Comparison of ENCODE assay signal across 24 cellular contexts in genomic region chrY:7320751-7321150, GRCh38.
"Had no signal": no experiment of that assay in that cellular context is flagged by ENCODE, and none has a peak within 500 bp of the region (broad histone marks: within the 10 kb centered on the region; RNA-seq: fewer than 3 reads in every experiment).

No MANE protein-coding gene starts in this region.

- H3K4me3 ChIP-seq: dorsolateral prefrontal cortex, left ventricle myocardium inferior, neural progenitor cell, thoracic aorta, vagina had no signal

- H3K9me3 ChIP-seq: left ventricle myocardium inferior, thoracic aorta, vagina had no signal

- H3K36me3 Mint-ChIP-seq: mesothelial cell of epicardium, neural progenitor cell, type B pancreatic cell had no signal

- H3K27ac Mint-ChIP-seq: endodermal cell; mesothelial cell of epicardium; neural progenitor cell; T-helper 2 cell treated with Interferon-gamma antibody and Interleukin-4, amounts not matched to agents 5 μg/mL and 100 μg/mL, for 36 hours; type B pancreatic cell had no signal

- ATAC-seq: naive thymus-derived CD8-positive, alpha-beta T cell; sciatic nerve; SK-N-SH treated with all-trans-retinoic acid at 6 μM for 48 hours had no signal

- H3K4me1 ChIP-seq: neural progenitor cell, vagina had no signal

- H3K36me3 ChIP-seq: left ventricle myocardium inferior, neural progenitor cell, thoracic aorta, vagina had no signal

- H3K9me3 Mint-ChIP-seq: endodermal cell; mesothelial cell of epicardium; naive thymus-derived CD8-positive, alpha-beta T cell; neural progenitor cell; T-helper 2 cell treated with Interferon-gamma antibody and Interleukin-4, amounts not matched to agents 5 μg/mL and 100 μg/mL, for 36 hours; type B pancreatic cell had no signal

- H3K9ac ChIP-seq: neural progenitor cell had no signal

- H3K4me1 Mint-ChIP-seq: endodermal cell, mesothelial cell of epicardium, neural progenitor cell had no signal

- H3K4me3 Mint-ChIP-seq: endodermal cell, mesothelial cell of epicardium, neural progenitor cell, type B pancreatic cell had no signal

- DNase-seq: activated CD4-positive, alpha-beta T cell treated with anti-CD3 and anti-CD28 coated beads, Interleukin-2, amount 50 U/mL, for 48 hours; activated CD4-positive, CD25-positive, alpha-beta regulatory T cell treated with anti-CD3 and anti-CD28 coated beads, Interleukin-2, amount 50 U/mL, for 72 hours; activated effector memory CD4-positive, alpha-beta T cell treated with Interleukin-2 at 50 U/mL for 16 hours; activated naive CD4-positive, alpha-beta T cell treated with anti-CD3 and anti-CD28 coated beads, Interleukin-2, amount 50 U/mL, for 16 hours; central memory CD4-positive, alpha-beta T cell; dorsolateral prefrontal cortex; endodermal cell; foreskin fibroblast; left ventricle myocardium inferior; naive thymus-derived CD8-positive, alpha-beta T cell; posterior cingulate gyrus; small intestine; stimulated activated CD4-positive, alpha-beta T cell treated with anti-CD3 and anti-CD28 coated beads, Interleukin-4, amount 100 ng/mL, for 1 hour; stimulated activated naive CD4-positive, alpha-beta T cell treated with Interleukin-2 at 50 U/mL for 16 hours had no signal

- H3K27me3 Mint-ChIP-seq: naive thymus-derived CD8-positive, alpha-beta T cell; type B pancreatic cell had no signal

- H3K27me3 ChIP-seq: dorsolateral prefrontal cortex, neural progenitor cell, vagina had no signal

- H3K27ac ChIP-seq: dorsolateral prefrontal cortex, epithelial cell of prostate, left ventricle myocardium inferior, neural progenitor cell, thoracic aorta, vagina, VCaP had no signal
